In genomic region chr14:39232554-39233415, GRCh38 we compare ENCODE assay signal across 8 cellular contexts. TPM values are rescaled to one million over a fixed set of nuclear protein-coding genes. Genes with fewer than 3 reads are reported as not detected.
A peak's percentile ranks its signal among the peaks of the same experiment; 100 is the strongest.
DNase-seq lines count a peak whose midpoint lies in the region; ATAC-seq and TF ChIP-seq lines count a peak whose summit lies in the region.

No MANE protein-coding gene starts in this region.

- peaks cover 17% of the 10 kb centered on the region for H3K4me1 Mint-ChIP-seq in CD14-positive monocyte
- H3K4me1 Mint-ChIP-seq in activated CD4-positive, alpha-beta memory T cell treated with anti-CD3 and anti-CD28 coated beads for 36 hours (ENCODE audit: low read depth): peaks cover 43% of the 10 kb centered on the region

- ATAC-seq in HG02938 (IDR thresholded peaks at IDR 0.05; ENCODE audit: unreplicated experiment) (peak; percentile 40), left lung (peak; percentile 81)

- H3K9me3 ChIP-seq in left lung: no peaks in the 10 kb centered on the region

- TF ChIP-seq CTCF in CD14-positive monocyte (IDR thresholded peaks at IDR 0.05): no peak
- TF ChIP-seq CTCF in left lung (IDR thresholded peaks at IDR 0.05): no peak

- POLR2A ChIA-PET in activated CD4-positive, alpha-beta memory T cell treated with anti-CD3 and anti-CD28 coated beads for 36 hours (lab: Charles Lee): interaction anchor here (1.4 kb wide), 1 partner anchor 34 kb away, joined by 4 read pairs; no protein-coding TSS in a partner anchor

- H3K4me3 ChIP-seq in left lung: no peak overlapping the region

- peaks cover 0 to 10% of the 10 kb centered on the region in 2 donors for H3K4me1 ChIP-seq in left lung

- CTCF ChIA-PET in activated CD4-positive, alpha-beta memory T cell treated with anti-CD3 and anti-CD28 coated beads for 36 hours (lab: Charles Lee): interaction anchor here (0.7 to 2.4 kb wide), 10 partner anchors 12 to 1372 kb away, joined by 3 to 14 read pairs (median 4); no protein-coding TSS in a partner anchor

- peaks cover 0 to 2% (median 1%) of the 10 kb centered on the region in 3 donors for H3K27me3 Mint-ChIP-seq in CD14-positive monocyte (ENCODE audit: low read depth in 3 of 3)
- H3K27me3 Mint-ChIP-seq in activated CD4-positive, alpha-beta memory T cell treated with anti-CD3 and anti-CD28 coated beads for 36 hours: no peaks in the 10 kb centered on the region

- H3K9me3 Mint-ChIP-seq in CD14-positive monocyte: no peaks in the 10 kb centered on the region
- H3K9me3 Mint-ChIP-seq in activated CD4-positive, alpha-beta memory T cell treated with anti-CD3 and anti-CD28 coated beads for 36 hours: no peaks in the 10 kb centered on the region

- DNase-seq in CD14-positive monocyte (ENCODE audit: low spot score) (no peak), left lung (peak in 1 of 2 donors; percentile 39), NCI-H2029 treated with DMSO at 0.1 percent for 48 hours (lab: John Stamatoyannopoulos, UW) (no peak), NCI-H524 (lab: John Stamatoyannopoulos, UW) (no peak), caudate nucleus (lab: John Stamatoyannopoulos, UW) (no peak)
- DNase-seq in activated CD4-positive, alpha-beta memory T cell treated with anti-CD3 and anti-CD28 coated beads for 36 hours: no peak
- no peak for DNase-seq in activated CD4-positive, CD25-positive, alpha-beta regulatory T cell (lab: John Stamatoyannopoulos, UW)

- peak overlapping the region in 6 of 7 donors; percentile 47 to 92 (median 72) for H3K27ac Mint-ChIP-seq in CD14-positive monocyte
- H3K27ac Mint-ChIP-seq in activated CD4-positive, alpha-beta memory T cell treated with anti-CD3 and anti-CD28 coated beads for 36 hours: peak overlapping the region; percentile 23

- H3K4me3 Mint-ChIP-seq in CD14-positive monocyte: peak overlapping the region; percentile 69 to 70
- no peak overlapping the region for H3K4me3 Mint-ChIP-seq in activated CD4-positive, alpha-beta memory T cell treated with anti-CD3 and anti-CD28 coated beads for 36 hours

- no peaks in the 10 kb centered on the region for H3K27me3 ChIP-seq in left lung

- H3K36me3 ChIP-seq in left lung: no peaks in the 10 kb centered on the region

- intact Hi-C loops in CD14-positive monocyte (cut with micrococcal nuclease): no loop called here
- intact Hi-C loops in activated CD4-positive, alpha-beta memory T cell treated with anti-CD3 and anti-CD28 coated beads for 36 hours (cut with micrococcal nuclease): loop anchor here (5.0 kb wide), 1 partner anchor 220 kb away; no protein-coding TSS in a partner anchor
- intact Hi-C loops in left lung (cut with DNase I): no loop called here

- peak overlapping the region in 1 of 2 donors; percentile 57 for H3K27ac ChIP-seq in left lung
- no peak overlapping the region for H3K27ac ChIP-seq in caudate nucleus (ENCODE audit: low read depth, low read length)

- no peaks in the 10 kb centered on the region for H3K36me3 Mint-ChIP-seq in CD14-positive monocyte
- H3K36me3 Mint-ChIP-seq in activated CD4-positive, alpha-beta memory T cell treated with anti-CD3 and anti-CD28 coated beads for 36 hours: no peaks in the 10 kb centered on the region

RNA-seq across cellular contexts. Expression of gene MIA2, which starts 0.9 kb away (rescaled TPM):
- 10 to 100 TPM; 19.1 to 24.6 TPM for polyA plus RNA-seq in CD14-positive monocyte
- 10 to 100 TPM; 23.8 to 24.1 TPM for total RNA-seq in activated CD4-positive, alpha-beta memory T cell treated with anti-CD3 and anti-CD28 coated beads for 36 hours
- total RNA-seq in left lung: 10 to 100 TPM; 28.4 to 35.8 TPM

RNA-seq across cellular contexts. Expression of gene PNN, which starts 57.7 kb away (rescaled TPM):
- polyA plus RNA-seq in CD14-positive monocyte: 1 to 10 TPM; 4.7 to 9.0 TPM
- 10 to 100 TPM; 85.3 to 88.8 TPM for total RNA-seq in activated CD4-positive, alpha-beta memory T cell treated with anti-CD3 and anti-CD28 coated beads for 36 hours
- 10 to 100 TPM; 35.2 to 42.7 TPM for total RNA-seq in left lung
